ENCODE assay signal across 11 cellular contexts in the genomic region with DNA sequence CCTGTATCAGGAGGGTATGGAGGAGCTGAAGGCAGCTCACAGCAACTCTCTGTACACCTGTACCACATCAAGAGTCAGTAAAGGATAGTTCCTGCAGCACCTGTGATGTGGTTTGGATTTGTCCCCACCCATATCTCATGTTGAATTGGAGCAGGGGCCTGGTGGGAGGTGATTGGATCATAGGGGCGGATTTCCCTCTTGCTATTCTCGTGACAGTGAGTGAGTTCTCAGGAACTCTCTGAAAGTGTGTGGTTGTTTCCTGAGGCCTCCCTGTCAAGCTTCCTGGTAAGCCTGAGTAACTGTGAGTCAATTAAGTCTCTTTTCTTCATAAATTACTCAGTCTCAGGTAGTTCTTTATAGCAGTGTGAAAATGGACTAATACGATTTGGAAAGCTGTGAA. TPM values are rescaled to one million over a fixed set of nuclear protein-coding genes. Genes with fewer than 3 reads are reported as not detected.
DNase-seq lines count a peak whose midpoint lies in the region; ATAC-seq, FAIRE-seq and TF ChIP-seq lines count a peak whose summit lies in the region.
"Had no signal": no experiment of that assay in that cellular context is flagged by ENCODE, and none has a peak within 500 bp of the region (broad histone marks: within the 10 kb centered on the region; RNA-seq: fewer than 3 reads in every experiment).

No MANE protein-coding gene starts in this region.

- TF ChIP-seq EP300 in GM12878 (IDR thresholded peaks at IDR 0.05; ENCODE audit: borderline replicate concordance in 1 of 2, control insufficient read depth in 1 of 2, low read depth in 2 of 2, low read length in 2 of 2) (no peak), upper lobe of left lung (IDR thresholded peaks at IDR 0.05) (no peak)

- H3K4me1 ChIP-seq in GM12878 (ENCODE audit: control insufficient read depth, insufficient read depth, low read length) (no peaks in the 10 kb centered on the region), upper lobe of left lung (no peaks in the 10 kb centered on the region), gastrocnemius medialis (no peaks in the 10 kb centered on the region)
- H3K4me1 ChIP-seq: lower lobe of right lung, pancreas had no signal

- intact Hi-C loops in GM12878 (cut with micrococcal nuclease; ENCODE audit: unreplicated experiment), result no loop called here
- intact Hi-C loops in gastrocnemius medialis (cut with DNase I; ENCODE audit: low total_unique reads), result no loop called here

- H3K79me2 ChIP-seq in GM12878 (ENCODE audit: control insufficient read depth, insufficient read depth, low read length), result no peaks in the 10 kb centered on the region

- WGBS in GM12878 (ENCODE audit: insufficient coverage, insufficient replicate concordance, low lambda C conversion rate, missing lambda C conversion rate), result 7% methylated on average over 3 of the region's 3 CpGs
- WGBS in upper lobe of left lung, 2 donors, result 75 to 84% methylated on average over 3 of the region's 3 CpGs

- CTCF ChIA-PET in GM12878 (lab: Yijun Ruan, JAX), result interaction anchor here (1.3 to 3.3 kb wide), 5 partner anchors 9 to 192 kb away, joined by 3 to 20 read pairs (median 4); no protein-coding TSS in a partner anchor

- no peaks in the 10 kb centered on the region for H4K20me1 ChIP-seq in GM12878 (ENCODE audit: control insufficient read depth, insufficient read depth)

- TF ChIP-seq POLR2A in GM12878 (IDR thresholded peaks at IDR 0.05; ENCODE audit: low read depth, low read length), result no peak
- no peak for TF ChIP-seq POLR2A in upper lobe of left lung (IDR thresholded peaks at IDR 0.05)
- TF ChIP-seq POLR2A in gastrocnemius medialis (IDR thresholded peaks at IDR 0.05), result no peak

- H3K36me3 ChIP-seq in GM12878 (ENCODE audit: control insufficient read depth in 2 of 2, insufficient read depth in 2 of 2, low read length in 1 of 2) (no peaks in the 10 kb centered on the region), upper lobe of left lung (peaks cover 0 to 9% (median 1%) of the 10 kb centered on the region in 4 donors), gastrocnemius medialis (no peaks in the 10 kb centered on the region)
- H3K36me3 ChIP-seq: pancreas had no signal

- in situ Hi-C loops in GM12878 (cut with MboI), result no loop called here
- in situ Hi-C loops in gastrocnemius medialis (cut with MboI; ENCODE audit: low sequenced_read_pairs in 4 of 4), result loop anchor here in 3 of 4 donors (5.0 to 25.0 kb wide), 3 partner anchors 116 to 369 kb away; no protein-coding TSS in a partner anchor

- TF ChIP-seq RAD21 in GM12878 (IDR thresholded peaks at IDR 0.05; ENCODE audit: insufficient read depth, low read depth, low read length), result no peak

- DNase-seq in CD1c-positive myeloid dendritic cell (ENCODE audit: extremely low spot score), result peak; percentile 74
- DNase-seq in activated CD4-positive, alpha-beta T cell treated with anti-CD3 and anti-CD28 coated beads for 4 hours, result peak; percentile 20 to 29
- DNase-seq in GM12878 (ENCODE audit: low read depth, low spot score), result no peak
- DNase-seq in stimulated activated CD4-positive, alpha-beta T cell treated with anti-CD3 and anti-CD28 coated beads, Interleukin-12 subunit alpha, Interleukin-12 subunit beta, amount 100 ng/mL, for 48 hours (ENCODE audit: low read depth in 2 of 3, low spot score in 1 of 3), result peak; percentile 45 to 68 (median 62)
- DNase-seq in upper lobe of left lung, result no peak
- no peak for DNase-seq in gastrocnemius medialis
- no peak for DNase-seq in SKM-1 (lab: John Stamatoyannopoulos, UW; ENCODE audit: unreplicated experiment)
- DNase-seq: lower lobe of right lung, NCI-H146, pancreas had no signal

- no peak for FAIRE-seq in GM12878 (lab: Jason Lieb, UNC)
- FAIRE-seq: pancreas had no signal

- H3K4me3 ChIP-seq in GM12878 (no peak overlapping the region), upper lobe of left lung (no peak overlapping the region), gastrocnemius medialis (no peak overlapping the region)
- H3K4me3 ChIP-seq: lower lobe of right lung, pancreas had no signal

- H3K9me3 ChIP-seq in GM12878 (replicated peaks; ENCODE audit: control insufficient read depth, insufficient read depth, low read length) (no peaks in the 10 kb centered on the region), upper lobe of left lung (no peaks in the 10 kb centered on the region), gastrocnemius medialis (no peaks in the 10 kb centered on the region)
- H3K9me3 ChIP-seq: lower lobe of right lung, pancreas had no signal

- no peak overlapping the region for H2AFZ ChIP-seq in GM12878 (ENCODE audit: control insufficient read depth, low read depth, low read length)

- TF ChIP-seq CTCF in GM12878 (IDR thresholded peaks at IDR 0.05 in 2 of 3, conservative IDR thresholded peaks at IDR 0.05 in 1 of 3; ENCODE audit: control insufficient read depth in 2 of 3, extremely low read depth in 1 of 3, insufficient read depth in 1 of 3, low read depth in 3 of 3, low read length in 3 of 3), result no peak
- no peak for TF ChIP-seq CTCF in upper lobe of left lung (IDR thresholded peaks at IDR 0.05)
- no peak for TF ChIP-seq CTCF in gastrocnemius medialis (IDR thresholded peaks at IDR 0.05 in 4 of 5, conservative IDR thresholded peaks at IDR 0.05 in 1 of 5)

- no peak overlapping the region for H3K9ac ChIP-seq in GM12878 (ENCODE audit: control insufficient read depth, insufficient read depth, low read length)

- H3K27ac ChIP-seq in GM12878 (ENCODE audit: control insufficient read depth, insufficient read depth) (no peak overlapping the region), upper lobe of left lung (no peak overlapping the region), gastrocnemius medialis (no peak overlapping the region)
- H3K27ac ChIP-seq: lower lobe of right lung, pancreas had no signal

- POLR2A ChIA-PET in GM12878 (lab: Charles Lee), result no interaction called here

- BruUV-seq in GM12878 (replicated peaks; lab: Mats Ljungman, UMichigan), result no TSS peak

- SMC1A ChIA-PET in GM12878 (lab: Charles Lee; ENCODE audit: uncharacterized antibody, unreplicated experiment), result interaction anchor here (1.2 to 1.8 kb wide), 2 partner anchors 120 to 192 kb away, joined by 3 to 6 read pairs; no protein-coding TSS in a partner anchor

- no peaks in the 10 kb centered on the region for H3K27me3 ChIP-seq in GM12878 (replicated peaks in 1 of 2; ENCODE audit: control insufficient read depth in 2 of 2, insufficient read depth in 2 of 2, low read length in 1 of 2)
- H3K27me3 ChIP-seq in upper lobe of left lung, result no peaks in the 10 kb centered on the region
- H3K27me3 ChIP-seq in gastrocnemius medialis, result no peaks in the 10 kb centered on the region
- H3K27me3 ChIP-seq: pancreas had no signal

- RAD21 ChIA-PET in GM12878 (lab: Charles Lee; ENCODE audit: unreplicated experiment), result no interaction called here

- no peak overlapping the region for H3K4me2 ChIP-seq in GM12878 (ENCODE audit: control insufficient read depth, insufficient read depth)

- ATAC-seq in GM12878 (no peak), upper lobe of left lung (ENCODE audit: low FRiP score in 2 of 2) (no peak), GM19328 (IDR thresholded peaks at IDR 0.05; ENCODE audit: unreplicated experiment) (no peak), gastrocnemius medialis (no peak)
- ATAC-seq: lower lobe of right lung, pancreas had no signal

RNA-seq across cellular contexts. Expression of a gene that starts 28.9 kb away (rescaled TPM):
- total RNA-seq in GM12878 (2013; cell fraction: nucleolus; rRNA removed), result not detected in 2 replicates
- total RNA-seq in GM12878 (2014; rRNA removed), result not detected in 2 replicates
- not detected in 2 replicates for total RNA-seq in GM12878 (2014; rRNA removed; fragmentation: Illumina TruSeq; extraction: Trizol)
- total RNA-seq in GM12878 (2021), result 0.18 and 0.27 TPM in 2 replicates
- not detected for polyA plus RNA-seq in GM12878 (2011; ENCODE audit: low read depth)
- polyA plus RNA-seq in GM12878 (2011; rRNA removed), result not detected in 2 replicates
- not detected in 2 replicates for polyA plus RNA-seq in GM12878 (2011; cell fraction: cytosol; rRNA removed)
- not detected in 2 replicates for polyA plus RNA-seq in GM12878 (2011; cell fraction: nucleus; rRNA removed)
- polyA plus RNA-seq in GM12878 (2012), result 0.27 and 0.41 TPM in 2 replicates
- not detected in 2 replicates for polyA plus RNA-seq in GM12878 (2014; fragmentation: Illumina TruSeq; extraction: Trizol)
- polyA plus RNA-seq in GM12878 (2014; fragmentation: Nextera tagmentation; extraction: Ambion mirVana), result under 1 TPM; 0.02 to 0.05 TPM
- polyA plus RNA-seq in GM12878 (2014; rRNA removed), result not detected in 2 replicates
- under 1 TPM in 1 of 2 experiments, not detected in 1; 0.83 TPM for polyA plus RNA-seq in GM12878 (2016; fragmentation: Nextera tagmentation; extraction: Ambion mirVana)
- not detected in 2 replicates for polyA minus RNA-seq in GM12878 (2011; rRNA and poly(A)+ RNA removed)
- 1.0 TPM in 1 of 2 replicates, not detected in the other for polyA minus RNA-seq in GM12878 (2011; cell fraction: cytosol; rRNA and poly(A)+ RNA removed)
- not detected in 2 replicates for polyA minus RNA-seq in GM12878 (2011; cell fraction: nucleus; rRNA and poly(A)+ RNA removed)
- total RNA-seq in upper lobe of left lung, result 10 to 100 TPM; 33.3 to 64.5 (median 55.4) TPM
- total RNA-seq in gastrocnemius medialis, result 100 to 1,000 TPM in 2 of 4 donors, 10 to 100 TPM in 2; 61.5 to 227 (median 98.7) TPM

RNA-seq across cellular contexts. Expression of a gene that starts 57.7 kb away (rescaled TPM):
- total RNA-seq in GM12878 (2013; cell fraction: nucleolus; rRNA removed), result 0.15 and 0.40 TPM in 2 replicates
- 0.54 and 0.68 TPM in 2 replicates for total RNA-seq in GM12878 (2014; rRNA removed)
- 0.37 and 0.67 TPM in 2 replicates for total RNA-seq in GM12878 (2014; rRNA removed; fragmentation: Illumina TruSeq; extraction: Trizol)
- 0.72 and 1.1 TPM in 2 replicates for total RNA-seq in GM12878 (2021)
- polyA plus RNA-seq in GM12878 (2011; ENCODE audit: low read depth), result 0.81 TPM
- 0.10 and 0.17 TPM in 2 replicates for polyA plus RNA-seq in GM12878 (2011; rRNA removed)
- polyA plus RNA-seq in GM12878 (2011; cell fraction: cytosol; rRNA removed), result 0.03 TPM in 1 of 2 replicates, not detected in the other
- not detected in 2 replicates for polyA plus RNA-seq in GM12878 (2011; cell fraction: nucleus; rRNA removed)
- 2.1 and 2.6 TPM in 2 replicates for polyA plus RNA-seq in GM12878 (2012)
- 0.21 and 0.50 TPM in 2 replicates for polyA plus RNA-seq in GM12878 (2014; fragmentation: Illumina TruSeq; extraction: Trizol)
- polyA plus RNA-seq in GM12878 (2014; fragmentation: Nextera tagmentation; extraction: Ambion mirVana), result under 1 TPM; 0.27 to 0.84 TPM
- 0.34 and 0.36 TPM in 2 replicates for polyA plus RNA-seq in GM12878 (2014; rRNA removed)
- under 1 TPM; 0.52 to 0.53 TPM for polyA plus RNA-seq in GM12878 (2016; fragmentation: Nextera tagmentation; extraction: Ambion mirVana)
- polyA minus RNA-seq in GM12878 (2011; rRNA and poly(A)+ RNA removed), result not detected in 2 replicates
- polyA minus RNA-seq in GM12878 (2011; cell fraction: cytosol; rRNA and poly(A)+ RNA removed), result 2.3 TPM in 1 of 2 replicates, not detected in the other
- not detected in 2 replicates for polyA minus RNA-seq in GM12878 (2011; cell fraction: nucleus; rRNA and poly(A)+ RNA removed)
- total RNA-seq in upper lobe of left lung, result 10 to 100 TPM in 5 of 6 donors, 1 to 10 TPM in 1; 4.6 to 40.8 (median 18.2) TPM
- 10 to 100 TPM in 2 of 4 donors, 1 to 10 TPM in 2; 9.1 to 18.7 (median 11.9) TPM for total RNA-seq in gastrocnemius medialis

Comparison
In these comparisons a context has a peak if more than half of its experiments do, and no peak if none do; other contexts are left out.
1. DNase-seq: peak in CD1c-positive myeloid dendritic cell (single experiment), activated CD4-positive, alpha-beta T cell treated with anti-CD3 and anti-CD28 coated beads for 4 hours (2 of 2) and stimulated activated CD4-positive, alpha-beta T cell treated with anti-CD3 and anti-CD28 coated beads, Interleukin-12 subunit alpha, Interleukin-12 subunit beta, amount 100 ng/mL, for 48 hours (3 of 3); none in GM12878 (single experiment), upper lobe of left lung (0 of 2), gastrocnemius medialis (0 of 2) and SKM-1 (single experiment).
2. RNA of a gene that starts 28.9 kb away (total RNA-seq): 61.5 to 227 TPM in gastrocnemius medialis and 33.3 to 64.5 TPM in upper lobe of left lung; 0.18 to 0.27 TPM in GM12878; every median in the first group is over 10 times any median in the second.